Comparison of ENCODE assay signal across 8 cellular contexts in genomic region chr5:50591338-50591737, GRCh38.
DNase-seq lines count a peak whose midpoint lies in the region; ATAC-seq and TF ChIP-seq lines count a peak whose summit lies in the region.
"Not testable (repeated sequence)": the region's sequence is repeated elsewhere in the genome, so short reads cannot be mapped to it uniquely, and the experiment has no call there.

No MANE protein-coding gene starts in this region.

- peak overlapping the region; percentile 68 for H3K4me3 Mint-ChIP-seq in CD4-positive, alpha-beta T cell
- peak overlapping the region; percentile 40 for H3K4me3 Mint-ChIP-seq in T-helper 2 cell treated with Interferon-gamma antibody and Interleukin-4, amounts not matched to agents 5 μg/mL and 100 μg/mL, for 36 hours
- not testable (repeated sequence) for H3K4me3 Mint-ChIP-seq in activated CD8-positive, alpha-beta memory T cell treated with anti-CD3 and anti-CD28 coated beads, Interleukin-2, amount 10 ng/mL, durations not matched to agents 7 days and 5 days; activated naive CD4-positive, alpha-beta T cell treated with anti-CD3 and anti-CD28 coated beads, Interleukin-2, amount 50 U/mL, for 24 hours
- H3K4me3 Mint-ChIP-seq in natural killer cell treated with Interleukin-12 subunit alpha and Interleukin-12 subunit beta and Interleukin-15 and Interleukin-18, amount 100 ng/mL, for 72 hours = peak overlapping the region; percentile 79
- peak overlapping the region in 1 of 2 donors; percentile 32 for H3K4me3 Mint-ChIP-seq in stimulated activated naive CD8-positive, alpha-beta T cell treated with anti-CD3 and anti-CD28 coated beads, Interleukin-15, amount 100 ng/mL, for 72 hours

- not testable (repeated sequence) for H3K36me3 ChIP-seq in Loucy (ENCODE audit: insufficient read depth, low read length)

- H3K4me2 ChIP-seq in Loucy (ENCODE audit: low read depth, low read length, poor library complexity, severe bottlenecking) = peak overlapping the region; percentile 73

- not testable (repeated sequence) for ATAC-seq in CD4-positive, alpha-beta T cell (ENCODE audit: poor library complexity); activated CD8-positive, alpha-beta memory T cell treated with anti-CD3 and anti-CD28 coated beads, Interleukin-2, amount 10 ng/mL, durations not matched to agents 7 days and 5 days; natural killer cell treated with Interleukin-12 subunit alpha and Interleukin-12 subunit beta and Interleukin-15 and Interleukin-18, amount 100 ng/mL, for 72 hours; stimulated activated naive CD8-positive, alpha-beta T cell treated with anti-CD3 and anti-CD28 coated beads, Interleukin-15, amount 100 ng/mL, for 72 hours

- H3K27me3 ChIP-seq in CD4-positive, alpha-beta T cell (ENCODE audit: control insufficient read depth, insufficient read depth, low read length); Loucy (ENCODE audit: insufficient read depth, low read length, poor library complexity, severe bottlenecking): not testable (repeated sequence)

- POLR2A ChIA-PET in CD4-positive, alpha-beta T cell (lab: Charles Lee) = interaction anchor here (0.9 to 2.0 kb wide), 3 partner anchors 14 to 150 kb away, joined by 4 to 16 read pairs (median 4); partner anchors contain the start of gene PARP8

- intact Hi-C loops in CD4-positive, alpha-beta T cell (cut with DNase I, micrococcal nuclease) = loop anchor here in 1 of 2 experiments (5.0 kb wide), 1 partner anchor 76 kb away; the partner anchor contains the start of gene PARP8

- not testable (repeated sequence) for H2AFZ ChIP-seq in Loucy (ENCODE audit: low read length)

- peak overlapping the region; percentile 64 for H3K4me3 ChIP-seq in Loucy (ENCODE audit: low read length, poor library complexity, severe bottlenecking)

- H3K9me2 ChIP-seq in Loucy (replicated peaks; ENCODE audit: low read depth, low read length) = not testable (repeated sequence)

- peak overlapping the region; percentile 69 for H3K27ac Mint-ChIP-seq in CD4-positive, alpha-beta T cell
- H3K27ac Mint-ChIP-seq in T-helper 2 cell treated with Interferon-gamma antibody and Interleukin-4, amounts not matched to agents 5 μg/mL and 100 μg/mL, for 36 hours = peak overlapping the region; percentile 86
- H3K27ac Mint-ChIP-seq in activated CD8-positive, alpha-beta memory T cell treated with anti-CD3 and anti-CD28 coated beads, Interleukin-2, amount 10 ng/mL, durations not matched to agents 7 days and 5 days = peak overlapping the region; percentile 89
- peak overlapping the region; percentile 6 for H3K27ac Mint-ChIP-seq in activated naive CD4-positive, alpha-beta T cell treated with anti-CD3 and anti-CD28 coated beads, Interleukin-2, amount 50 U/mL, for 24 hours
- peak overlapping the region; percentile 73 to 97 for H3K27ac Mint-ChIP-seq in natural killer cell treated with Interleukin-12 subunit alpha and Interleukin-12 subunit beta and Interleukin-15 and Interleukin-18, amount 100 ng/mL, for 72 hours
- peak overlapping the region; percentile 48 to 64 for H3K27ac Mint-ChIP-seq in stimulated activated naive CD8-positive, alpha-beta T cell treated with anti-CD3 and anti-CD28 coated beads, Interleukin-15, amount 100 ng/mL, for 72 hours

- H3K4me1 Mint-ChIP-seq in CD4-positive, alpha-beta T cell (ENCODE audit: low read depth) = peaks cover 64% of the 10 kb centered on the region
- peaks cover 60% of the 10 kb centered on the region for H3K4me1 Mint-ChIP-seq in T-helper 2 cell treated with Interferon-gamma antibody and Interleukin-4, amounts not matched to agents 5 μg/mL and 100 μg/mL, for 36 hours (ENCODE audit: low read depth)
- H3K4me1 Mint-ChIP-seq in activated CD8-positive, alpha-beta memory T cell treated with anti-CD3 and anti-CD28 coated beads, Interleukin-2, amount 10 ng/mL, durations not matched to agents 7 days and 5 days = peaks cover 52% of the 10 kb centered on the region
- H3K4me1 Mint-ChIP-seq in activated naive CD4-positive, alpha-beta T cell treated with anti-CD3 and anti-CD28 coated beads, Interleukin-2, amount 50 U/mL, for 24 hours = peaks cover 51% of the 10 kb centered on the region
- H3K4me1 Mint-ChIP-seq in natural killer cell treated with Interleukin-12 subunit alpha and Interleukin-12 subunit beta and Interleukin-15 and Interleukin-18, amount 100 ng/mL, for 72 hours (ENCODE audit: low read depth in 2 of 2) = peaks cover 42 to 59% of the 10 kb centered on the region in 2 donors
- H3K4me1 Mint-ChIP-seq in stimulated activated naive CD8-positive, alpha-beta T cell treated with anti-CD3 and anti-CD28 coated beads, Interleukin-15, amount 100 ng/mL, for 72 hours = peaks cover 55% of the 10 kb centered on the region

- not testable (repeated sequence) for H3K9me3 ChIP-seq in CD4-positive, alpha-beta T cell (ENCODE audit: control insufficient read depth, low read length); Loucy (ENCODE audit: insufficient read depth, low read depth, low read length)

- H3K9me3 Mint-ChIP-seq in CD4-positive, alpha-beta T cell; activated CD8-positive, alpha-beta memory T cell treated with anti-CD3 and anti-CD28 coated beads, Interleukin-2, amount 10 ng/mL, durations not matched to agents 7 days and 5 days (ENCODE audit: low read depth); activated naive CD4-positive, alpha-beta T cell treated with anti-CD3 and anti-CD28 coated beads, Interleukin-2, amount 50 U/mL, for 24 hours; natural killer cell treated with Interleukin-12 subunit alpha and Interleukin-12 subunit beta and Interleukin-15 and Interleukin-18, amount 100 ng/mL, for 72 hours; stimulated activated naive CD8-positive, alpha-beta T cell treated with anti-CD3 and anti-CD28 coated beads, Interleukin-15, amount 100 ng/mL, for 72 hours: not testable (repeated sequence)
- peaks cover 13% of the 10 kb centered on the region for H3K9me3 Mint-ChIP-seq in T-helper 2 cell treated with Interferon-gamma antibody and Interleukin-4, amounts not matched to agents 5 μg/mL and 100 μg/mL, for 36 hours

- H4K20me1 ChIP-seq in Loucy (ENCODE audit: insufficient read depth, low read length, poor library complexity, severe bottlenecking) = not testable (repeated sequence)

- peak overlapping the region; percentile 37 for H3K9ac ChIP-seq in Loucy (ENCODE audit: low read depth, low read length, poor library complexity, severe bottlenecking)

- CTCF ChIA-PET in CD4-positive, alpha-beta T cell (lab: Charles Lee) = not testable (repeated sequence)
- CTCF ChIA-PET in activated CD8-positive, alpha-beta memory T cell treated with anti-CD3 and anti-CD28 coated beads, Interleukin-2, amount 10 ng/mL, durations not matched to agents 7 days and 5 days (lab: Charles Lee) = interaction anchor here (0.8 kb wide), 1 partner anchor 76 kb away, joined by 3 read pairs; no protein-coding TSS in a partner anchor

- H3K79me2 ChIP-seq in Loucy (ENCODE audit: insufficient read depth, low read length) = not testable (repeated sequence)

- H3K27ac ChIP-seq in CD4-positive, alpha-beta T cell (ENCODE audit: low read depth, low read length) = not testable (repeated sequence)

- not testable (repeated sequence) for H3K36me3 Mint-ChIP-seq in CD4-positive, alpha-beta T cell (ENCODE audit: low read depth); activated naive CD4-positive, alpha-beta T cell treated with anti-CD3 and anti-CD28 coated beads, Interleukin-2, amount 50 U/mL, for 24 hours; natural killer cell treated with Interleukin-12 subunit alpha and Interleukin-12 subunit beta and Interleukin-15 and Interleukin-18, amount 100 ng/mL, for 72 hours
- H3K36me3 Mint-ChIP-seq in T-helper 2 cell treated with Interferon-gamma antibody and Interleukin-4, amounts not matched to agents 5 μg/mL and 100 μg/mL, for 36 hours (ENCODE audit: low read depth) = peaks cover 30% of the 10 kb centered on the region
- H3K36me3 Mint-ChIP-seq in activated CD8-positive, alpha-beta memory T cell treated with anti-CD3 and anti-CD28 coated beads, Interleukin-2, amount 10 ng/mL, durations not matched to agents 7 days and 5 days = peaks cover 30% of the 10 kb centered on the region

- H3F3A ChIP-seq in Loucy (ENCODE audit: low read depth) = not testable (repeated sequence)

- not testable (repeated sequence) for H3K27me3 Mint-ChIP-seq in CD4-positive, alpha-beta T cell; T-helper 2 cell treated with Interferon-gamma antibody and Interleukin-4, amounts not matched to agents 5 μg/mL and 100 μg/mL, for 36 hours (ENCODE audit: low read depth); activated CD8-positive, alpha-beta memory T cell treated with anti-CD3 and anti-CD28 coated beads, Interleukin-2, amount 10 ng/mL, durations not matched to agents 7 days and 5 days; activated naive CD4-positive, alpha-beta T cell treated with anti-CD3 and anti-CD28 coated beads, Interleukin-2, amount 50 U/mL, for 24 hours; natural killer cell treated with Interleukin-12 subunit alpha and Interleukin-12 subunit beta and Interleukin-15 and Interleukin-18, amount 100 ng/mL, for 72 hours; stimulated activated naive CD8-positive, alpha-beta T cell treated with anti-CD3 and anti-CD28 coated beads, Interleukin-15, amount 100 ng/mL, for 72 hours

- not testable (repeated sequence) for DNase-seq in CD4-positive, alpha-beta T cell; T-helper 2 cell treated with Interferon-gamma antibody and Interleukin-4, amounts not matched to agents 5 μg/mL and 100 μg/mL, for 36 hours (ENCODE audit: low spot score); activated CD8-positive, alpha-beta memory T cell treated with anti-CD3 and anti-CD28 coated beads, Interleukin-2, amount 10 ng/mL, durations not matched to agents 7 days and 5 days; natural killer cell treated with Interleukin-12 subunit alpha and Interleukin-12 subunit beta and Interleukin-15 and Interleukin-18, amount 100 ng/mL, for 72 hours (ENCODE audit: low spot score); stimulated activated naive CD8-positive, alpha-beta T cell treated with anti-CD3 and anti-CD28 coated beads, Interleukin-15, amount 100 ng/mL, for 72 hours
- DNase-seq in central memory CD4-positive, alpha-beta T cell = peak; percentile 25

- TF ChIP-seq CTCF in CD4-positive, alpha-beta T cell (IDR thresholded peaks at IDR 0.05); Loucy (conservative IDR thresholded peaks at IDR 0.05; ENCODE audit: low read length): not testable (repeated sequence)

- peaks cover 50% of the 10 kb centered on the region for H3K4me1 ChIP-seq in Loucy (ENCODE audit: insufficient read depth, low read length, poor library complexity, severe bottlenecking)

Comparison
In these comparisons a context has a peak if more than half of its experiments do, and no peak if none do; other contexts are left out.
1. H3K27ac Mint-ChIP-seq: peak in every context shown above with its lines; median percentile 89 in activated CD8-positive, alpha-beta memory T cell treated with anti-CD3 and anti-CD28 coated beads, Interleukin-2, amount 10 ng/mL, durations not matched to agents 7 days and 5 days; 86 in T-helper 2 cell treated with Interferon-gamma antibody and Interleukin-4, amounts not matched to agents 5 μg/mL and 100 μg/mL, for 36 hours; 85 in natural killer cell treated with Interleukin-12 subunit alpha and Interleukin-12 subunit beta and Interleukin-15 and Interleukin-18, amount 100 ng/mL, for 72 hours; 69 in CD4-positive, alpha-beta T cell; 56 in stimulated activated naive CD8-positive, alpha-beta T cell treated with anti-CD3 and anti-CD28 coated beads, Interleukin-15, amount 100 ng/mL, for 72 hours; 6 in activated naive CD4-positive, alpha-beta T cell treated with anti-CD3 and anti-CD28 coated beads, Interleukin-2, amount 50 U/mL, for 24 hours.